9 cellular contexts compared by ENCODE assay signal in the genomic region with DNA sequence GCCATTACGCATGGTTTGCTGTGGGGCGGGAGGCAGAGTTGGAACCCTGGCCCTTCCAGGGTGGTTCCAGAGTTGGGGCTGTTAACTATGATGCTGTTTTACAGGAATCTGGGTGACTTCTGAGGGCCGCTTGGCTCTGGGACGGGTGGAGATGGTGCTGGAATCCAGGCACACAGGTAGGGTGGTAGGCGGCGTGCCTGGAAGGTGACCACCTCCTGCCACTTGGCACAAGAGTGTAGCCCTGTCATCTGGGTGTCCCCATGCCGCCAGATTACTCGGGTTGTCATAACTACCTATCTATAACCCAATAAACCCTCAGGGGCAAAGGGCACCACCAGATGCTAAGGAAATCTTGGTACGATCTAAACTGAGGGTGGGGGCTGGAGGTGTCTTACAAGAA. TPM values are rescaled to one million over a fixed set of nuclear protein-coding genes. Genes with fewer than 3 reads are reported as not detected.
DNase-seq lines count a peak whose midpoint lies in the region; ATAC-seq lines count a peak whose summit lies in the region.
"Had no signal": no experiment of that assay in that cellular context is flagged by ENCODE, and none has a peak within 500 bp of the region (broad histone marks: within the 10 kb centered on the region; RNA-seq: fewer than 3 reads in every experiment).

No MANE protein-coding gene starts in this region.

- peaks cover 52% of the 10 kb centered on the region for H3K36me3 Mint-ChIP-seq in activated T-cell treated with anti-CD3 and anti-CD28 coated beads, Interleukin-2, amount 50 U/mL, for 24 hours (ENCODE audit: low read depth)
- H3K36me3 Mint-ChIP-seq in activated CD8-positive, alpha-beta T cell treated with anti-CD3 and anti-CD28 coated beads, Interleukin-2, amount 10 ng/mL, durations not matched to agents 7 days and 5 days (ENCODE audit: low read depth) = peaks cover 24% of the 10 kb centered on the region
- H3K36me3 Mint-ChIP-seq in stimulated activated naive B cell treated with anti-CD40 and anti-IgM and Interleukin-4, amounts not matched to agents 10 μg/mL and 1 μg/mL and 100 μg/mL, for 72 hours = peaks cover 15 to 27% of the 10 kb centered on the region in 2 donors

- H3K9me3 Mint-ChIP-seq in activated T-cell treated with anti-CD3 and anti-CD28 coated beads, Interleukin-2, amount 50 U/mL, for 24 hours = no peaks in the 10 kb centered on the region
- no peaks in the 10 kb centered on the region for H3K9me3 Mint-ChIP-seq in activated CD8-positive, alpha-beta T cell treated with anti-CD3 and anti-CD28 coated beads, Interleukin-2, amount 10 ng/mL, durations not matched to agents 7 days and 5 days (ENCODE audit: insufficient read depth)
- no peaks in the 10 kb centered on the region for H3K9me3 Mint-ChIP-seq in stimulated activated naive B cell treated with anti-CD40 and anti-IgM and Interleukin-4, amounts not matched to agents 10 μg/mL and 1 μg/mL and 100 μg/mL, for 72 hours

- POLR2A ChIA-PET in activated CD8-positive, alpha-beta T cell treated with anti-CD3 and anti-CD28 coated beads, Interleukin-2, amount 10 ng/mL, durations not matched to agents 7 days and 5 days (lab: Charles Lee) = interaction anchor here (1.8 to 2.2 kb wide), 2 partner anchors 42 to 66 kb away, joined by 6 to 7 read pairs; no protein-coding TSS in a partner anchor

- peaks cover 13% of the 10 kb centered on the region for H3K36me3 ChIP-seq in iPS-18a (ENCODE audit: control insufficient read depth, low read depth, low read length)

- DNase-seq in activated T-cell treated with anti-CD3 and anti-CD28 coated beads, Interleukin-2, amount 50 U/mL, for 24 hours = no peak
- no peak for DNase-seq in activated T-cell treated with anti-CD3 and anti-CD28 coated beads, Interleukin-2, amount 50 U/mL, for 48 hours
- no peak for DNase-seq in activated CD8-positive, alpha-beta T cell treated with anti-CD3 and anti-CD28 coated beads, Interleukin-2, amount 10 ng/mL, durations not matched to agents 7 days and 5 days
- DNase-seq in stimulated activated naive B cell treated with anti-CD40 and anti-IgM and Interleukin-4, amounts not matched to agents 10 μg/mL and 1 μg/mL and 100 μg/mL, for 72 hours = no peak
- DNase-seq in NCI-H1417 treated with DMSO at 0.1 percent for 48 hours (lab: John Stamatoyannopoulos, UW) (no peak), OCI-M2 (lab: John Stamatoyannopoulos, UW; ENCODE audit: unreplicated experiment) (no peak), SHP77 (lab: John Stamatoyannopoulos, UW) (no peak)
- DNase-seq: NCI-H1694 treated with DMSO at 0.1 percent for 48 hours had no signal

- no peaks in the 10 kb centered on the region for H3K9me3 ChIP-seq in iPS-18a (ENCODE audit: control insufficient read depth, low read depth, low read length)

- ATAC-seq in activated CD8-positive, alpha-beta T cell treated with anti-CD3 and anti-CD28 coated beads, Interleukin-2, amount 10 ng/mL, durations not matched to agents 7 days and 5 days = no peak
- no peak for ATAC-seq in stimulated activated naive B cell treated with anti-CD40 and anti-IgM and Interleukin-4, amounts not matched to agents 10 μg/mL and 1 μg/mL and 100 μg/mL, for 72 hours (replicated peaks)

- no peaks in the 10 kb centered on the region for H3K27me3 Mint-ChIP-seq in activated T-cell treated with anti-CD3 and anti-CD28 coated beads, Interleukin-2, amount 50 U/mL, for 24 hours
- H3K27me3 Mint-ChIP-seq in activated CD8-positive, alpha-beta T cell treated with anti-CD3 and anti-CD28 coated beads, Interleukin-2, amount 10 ng/mL, durations not matched to agents 7 days and 5 days (ENCODE audit: low read depth) = no peaks in the 10 kb centered on the region
- no peaks in the 10 kb centered on the region for H3K27me3 Mint-ChIP-seq in stimulated activated naive B cell treated with anti-CD40 and anti-IgM and Interleukin-4, amounts not matched to agents 10 μg/mL and 1 μg/mL and 100 μg/mL, for 72 hours

- H3K4me1 ChIP-seq in iPS-18a (ENCODE audit: control insufficient read depth, low read depth, low read length) = peaks cover 18% of the 10 kb centered on the region

- peaks cover 54% of the 10 kb centered on the region for H3K4me1 Mint-ChIP-seq in activated T-cell treated with anti-CD3 and anti-CD28 coated beads, Interleukin-2, amount 50 U/mL, for 24 hours (ENCODE audit: low read depth)
- H3K4me1 Mint-ChIP-seq in activated CD8-positive, alpha-beta T cell treated with anti-CD3 and anti-CD28 coated beads, Interleukin-2, amount 10 ng/mL, durations not matched to agents 7 days and 5 days (ENCODE audit: low read depth) = peaks cover 52% of the 10 kb centered on the region
- H3K4me1 Mint-ChIP-seq in stimulated activated naive B cell treated with anti-CD40 and anti-IgM and Interleukin-4, amounts not matched to agents 10 μg/mL and 1 μg/mL and 100 μg/mL, for 72 hours = peaks cover 36 to 58% of the 10 kb centered on the region in 2 donors

- H3K27ac Mint-ChIP-seq in activated T-cell treated with anti-CD3 and anti-CD28 coated beads, Interleukin-2, amount 50 U/mL, for 24 hours = peak overlapping the region; percentile 96
- H3K27ac Mint-ChIP-seq in activated CD8-positive, alpha-beta T cell treated with anti-CD3 and anti-CD28 coated beads, Interleukin-2, amount 10 ng/mL, durations not matched to agents 7 days and 5 days = peak overlapping the region; percentile 90
- peak overlapping the region; percentile 67 for H3K27ac Mint-ChIP-seq in stimulated activated naive B cell treated with anti-CD40 and anti-IgM and Interleukin-4, amounts not matched to agents 10 μg/mL and 1 μg/mL and 100 μg/mL, for 72 hours

- H3K27ac ChIP-seq in iPS-18a (ENCODE audit: low read length) = no peak overlapping the region

- peak overlapping the region; percentile 91 for H3K4me3 Mint-ChIP-seq in activated T-cell treated with anti-CD3 and anti-CD28 coated beads, Interleukin-2, amount 50 U/mL, for 24 hours
- H3K4me3 Mint-ChIP-seq in activated CD8-positive, alpha-beta T cell treated with anti-CD3 and anti-CD28 coated beads, Interleukin-2, amount 10 ng/mL, durations not matched to agents 7 days and 5 days = peak overlapping the region; percentile 87
- H3K4me3 Mint-ChIP-seq in stimulated activated naive B cell treated with anti-CD40 and anti-IgM and Interleukin-4, amounts not matched to agents 10 μg/mL and 1 μg/mL and 100 μg/mL, for 72 hours = peak overlapping the region; percentile 94 to 99

- H3K4me3 ChIP-seq in iPS-18a (ENCODE audit: low read length) = peak overlapping the region; percentile 89

- no peaks in the 10 kb centered on the region for H3K27me3 ChIP-seq in iPS-18a (ENCODE audit: control insufficient read depth, insufficient read depth, low read length)

- CTCF ChIA-PET in activated CD8-positive, alpha-beta T cell treated with anti-CD3 and anti-CD28 coated beads, Interleukin-2, amount 10 ng/mL, durations not matched to agents 7 days and 5 days (lab: Charles Lee) = interaction anchor here (0.6 to 1.7 kb wide), 3 partner anchors 33 to 66 kb away, joined by 3 to 5 read pairs (median 3); no protein-coding TSS in a partner anchor

- H3K9ac ChIP-seq in iPS-18a (ENCODE audit: low read length) = peak overlapping the region; percentile 96

RNA-seq across cellular contexts. Expression of gene CARS1, which starts 1.3 kb away (rescaled TPM):
- total RNA-seq in activated CD8-positive, alpha-beta T cell treated with anti-CD3 and anti-CD28 coated beads, Interleukin-2, amount 10 ng/mL, durations not matched to agents 7 days and 5 days = 10 to 100 TPM; 74.6 to 81.5 TPM
